In the genomic region with DNA sequence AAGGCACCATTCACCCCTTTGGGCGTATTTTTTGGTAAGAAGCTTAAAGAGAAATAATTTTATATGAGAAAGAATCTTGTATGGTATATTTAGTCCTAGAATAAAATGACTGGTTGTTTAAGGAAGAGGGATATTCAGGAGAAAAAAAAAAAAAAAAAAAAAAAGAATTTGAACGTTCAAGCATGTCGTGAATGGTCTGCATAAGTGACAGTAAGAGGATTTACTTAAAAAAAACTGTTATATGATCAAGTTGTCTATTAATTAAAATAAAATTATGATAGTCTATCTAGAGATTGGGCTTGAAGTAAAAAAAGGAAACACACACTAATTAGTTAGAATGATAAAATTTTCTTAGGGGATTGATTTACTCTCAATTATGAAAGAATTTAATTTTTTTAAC, we compare ENCODE assay signal across 17 cellular contexts. TPM values are rescaled to one million over a fixed set of nuclear protein-coding genes. Genes with fewer than 3 reads are reported as not detected.
DNase-seq lines count a peak whose midpoint lies in the region; ATAC-seq, FAIRE-seq and TF ChIP-seq lines count a peak whose summit lies in the region.
"Had no signal": no experiment of that assay in that cellular context is flagged by ENCODE, and none has a peak within 500 bp of the region (broad histone marks: within the 10 kb centered on the region; RNA-seq: fewer than 3 reads in every experiment).

No MANE protein-coding gene starts in this region.

- no peak overlapping the region for H3K4me3 Mint-ChIP-seq in MCF 10A (ENCODE audit: unreplicated experiment)
- H3K4me3 Mint-ChIP-seq in activated CD4-positive, alpha-beta T cell treated with anti-CD3 and anti-CD28 coated beads, Interleukin-2, amount 10 ng/mL, durations not matched to agents 24 days and 14 days, result no peak overlapping the region
- H3K4me3 Mint-ChIP-seq: CD4-positive, CD25-positive, alpha-beta regulatory T cell had no signal

- CTCF ChIA-PET in MCF 10A (lab: Yijun Ruan, JAX) (interaction anchor here (0.7 to 1.6 kb wide), 2 partner anchors 10 to 93 kb away, joined by 4 read pairs; no protein-coding TSS in a partner anchor), mammary epithelial cell (lab: Charles Lee; ENCODE audit: low non-redundant PET) (no interaction called here)

- dilution Hi-C loops in mammary epithelial cell (cut with HindIII; ENCODE audit: low sequenced_read_pairs), result no loop called here

- H3K36me3 Mint-ChIP-seq in MCF 10A (ENCODE audit: insufficient read depth, unreplicated experiment), result no peaks in the 10 kb centered on the region
- H3K36me3 Mint-ChIP-seq in activated CD4-positive, alpha-beta T cell treated with anti-CD3 and anti-CD28 coated beads, Interleukin-2, amount 10 ng/mL, durations not matched to agents 24 days and 14 days (ENCODE audit: low read depth), result no peaks in the 10 kb centered on the region
- H3K36me3 Mint-ChIP-seq: CD4-positive, CD25-positive, alpha-beta regulatory T cell had no signal

- no peak overlapping the region for H3K27ac Mint-ChIP-seq in MCF 10A (ENCODE audit: low read depth, unreplicated experiment)
- no peak overlapping the region for H3K27ac Mint-ChIP-seq in activated CD4-positive, alpha-beta T cell treated with anti-CD3 and anti-CD28 coated beads, Interleukin-2, amount 10 ng/mL, durations not matched to agents 24 days and 14 days
- H3K27ac Mint-ChIP-seq: CD4-positive, CD25-positive, alpha-beta regulatory T cell had no signal

- H2BK12ac ChIP-seq in trophoblast cell (ENCODE audit: low read length), result no peak overlapping the region

- H3K18ac ChIP-seq in trophoblast cell (ENCODE audit: low read length), result no peak overlapping the region

- TF ChIP-seq CTCF in MCF 10A (IDR thresholded peaks at IDR 0.05; ENCODE audit: unreplicated experiment), result no peak
- TF ChIP-seq CTCF in mammary epithelial cell (conservative IDR thresholded peaks at IDR 0.05 in 1 of 2, IDR thresholded peaks at IDR 0.05 in 1 of 2; ENCODE audit: extremely low read depth in 1 of 2, insufficient read depth in 1 of 2, low read depth in 1 of 2, low read length in 2 of 2), result no peak
- TF ChIP-seq CTCF in fibroblast of lung (conservative IDR thresholded peaks at IDR 0.05 in 1 of 2, IDR thresholded peaks at IDR 0.05 in 1 of 2; ENCODE audit: low read depth in 1 of 2, low read length in 2 of 2), result no peak
- no peak for TF ChIP-seq CTCF in pancreas (IDR thresholded peaks at IDR 0.05)

- H2AFZ ChIP-seq in mammary epithelial cell (ENCODE audit: low read depth, low read length) (no peak overlapping the region), fibroblast of lung (ENCODE audit: low read length) (no peak overlapping the region), trophoblast cell (ENCODE audit: insufficient read depth, low read length, poor library complexity) (no peak overlapping the region)

- intact Hi-C loops in MCF 10A (cut with micrococcal nuclease) (no loop called here), mammary epithelial cell (cut with micrococcal nuclease) (no loop called here), pancreas (cut with DNase I) (no loop called here)
- intact Hi-C loops in activated CD4-positive, alpha-beta T cell treated with anti-CD3 and anti-CD28 coated beads, Interleukin-2, amount 10 ng/mL, durations not matched to agents 24 days and 14 days (cut with micrococcal nuclease), result no loop called here

- in situ Hi-C loops in mammary epithelial cell (cut with MboI; ENCODE audit: low sequenced_read_pairs in 2 of 2), result no loop called here

- no peak overlapping the region for H4K8ac ChIP-seq in trophoblast cell (ENCODE audit: low read depth, low read length)

- H3K79me2 ChIP-seq in mammary epithelial cell (ENCODE audit: insufficient read depth, low read length) (no peaks in the 10 kb centered on the region), fibroblast of lung (ENCODE audit: control insufficient read depth, insufficient read depth, low read length) (no peaks in the 10 kb centered on the region), trophoblast cell (ENCODE audit: control insufficient read depth, insufficient read depth, low read length, poor library complexity) (no peaks in the 10 kb centered on the region)

- no peaks in the 10 kb centered on the region for H3K4me1 ChIP-seq in mammary epithelial cell (ENCODE audit: insufficient read depth, low read length)
- H3K4me1 ChIP-seq in fibroblast of lung (ENCODE audit: control insufficient read depth, extremely low read depth, insufficient read depth, low read length), result no peaks in the 10 kb centered on the region
- no peaks in the 10 kb centered on the region for H3K4me1 ChIP-seq in pancreas
- H3K4me1 ChIP-seq in trophoblast cell (ENCODE audit: control insufficient read depth in 1 of 2, insufficient read depth in 2 of 2, low read length in 2 of 2), result no peaks in the 10 kb centered on the region
- H3K4me1 ChIP-seq: Peyer's patch had no signal

- H3K4me1 Mint-ChIP-seq in MCF 10A (ENCODE audit: insufficient read depth, unreplicated experiment), result no peaks in the 10 kb centered on the region
- no peaks in the 10 kb centered on the region for H3K4me1 Mint-ChIP-seq in activated CD4-positive, alpha-beta T cell treated with anti-CD3 and anti-CD28 coated beads, Interleukin-2, amount 10 ng/mL, durations not matched to agents 24 days and 14 days
- H3K4me1 Mint-ChIP-seq: CD4-positive, CD25-positive, alpha-beta regulatory T cell had no signal

- peak; percentile 5 for FAIRE-seq in pancreas (lab: Jason Lieb, UNC)

- H3K23ac ChIP-seq in trophoblast cell (ENCODE audit: low read length), result no peak overlapping the region

- H4K20me1 ChIP-seq in mammary epithelial cell (ENCODE audit: insufficient read depth, low read length), result no peaks in the 10 kb centered on the region
- H4K20me1 ChIP-seq in fibroblast of lung (ENCODE audit: control insufficient read depth, extremely low read depth, insufficient read depth, low read length), result no peaks in the 10 kb centered on the region

- H3K4me2 ChIP-seq in mammary epithelial cell (ENCODE audit: insufficient read depth, low read depth, low read length), result no peak overlapping the region
- no peak overlapping the region for H3K4me2 ChIP-seq in fibroblast of lung (ENCODE audit: extremely low read depth, insufficient read depth, low read length)
- H3K4me2 ChIP-seq in trophoblast cell (ENCODE audit: low read length), result no peak overlapping the region

- peaks cover 22% of the 10 kb centered on the region for H3K9me3 Mint-ChIP-seq in MCF 10A (ENCODE audit: unreplicated experiment)
- no peaks in the 10 kb centered on the region for H3K9me3 Mint-ChIP-seq in activated CD4-positive, alpha-beta T cell treated with anti-CD3 and anti-CD28 coated beads, Interleukin-2, amount 10 ng/mL, durations not matched to agents 24 days and 14 days

- H3K9ac ChIP-seq in mammary epithelial cell (ENCODE audit: insufficient read depth, low read length) (no peak overlapping the region), fibroblast of lung (ENCODE audit: insufficient read depth, low read length) (no peak overlapping the region), trophoblast cell (ENCODE audit: low read length) (no peak overlapping the region)

- H3K27me3 ChIP-seq in mammary epithelial cell (ENCODE audit: insufficient read depth, low read length) (no peaks in the 10 kb centered on the region), fibroblast of lung (ENCODE audit: control insufficient read depth, insufficient read depth, low read length) (no peaks in the 10 kb centered on the region), pancreas (no peaks in the 10 kb centered on the region), trophoblast cell (ENCODE audit: insufficient read depth, low read length) (no peaks in the 10 kb centered on the region)
- H3K27me3 ChIP-seq: Peyer's patch had no signal

- no peak overlapping the region for H3K14ac ChIP-seq in trophoblast cell (ENCODE audit: low read length)

- no peak overlapping the region for H2BK120ac ChIP-seq in trophoblast cell (ENCODE audit: insufficient read depth, low read length, poor library complexity)

- no peak overlapping the region for H4K12ac ChIP-seq in trophoblast cell (ENCODE audit: low read depth, low read length)

- POLR2A ChIA-PET in MCF 10A (lab: Yijun Ruan, JAX), result interaction anchor here (0.7 kb wide), 1 partner anchor 380 kb away, joined by 4 read pairs; no protein-coding TSS in a partner anchor

- no peaks in the 10 kb centered on the region for H3K36me3 ChIP-seq in mammary epithelial cell (ENCODE audit: insufficient read depth, low read length)
- no peaks in the 10 kb centered on the region for H3K36me3 ChIP-seq in fibroblast of lung (ENCODE audit: control insufficient read depth, insufficient read depth, low read length)
- no peaks in the 10 kb centered on the region for H3K36me3 ChIP-seq in pancreas
- no peaks in the 10 kb centered on the region for H3K36me3 ChIP-seq in trophoblast cell (ENCODE audit: control insufficient read depth in 1 of 2, insufficient read depth in 2 of 2, low read length in 2 of 2)
- H3K36me3 ChIP-seq: Peyer's patch had no signal

- BruUV-seq in MCF 10A (replicated peaks; lab: Mats Ljungman, UMichigan) (no TSS peak), mammary epithelial cell (replicated peaks; lab: Mats Ljungman, UMichigan) (no TSS peak)

- no peak overlapping the region for H2BK5ac ChIP-seq in trophoblast cell (ENCODE audit: low read depth, low read length, poor library complexity)

- H4K91ac ChIP-seq in trophoblast cell (ENCODE audit: low read depth, low read length), result no peak overlapping the region

- no peak overlapping the region for H2AK5ac ChIP-seq in trophoblast cell (ENCODE audit: low read length)

- ATAC-seq in pancreas, result no peak
- no peak for ATAC-seq in HG02798 (IDR thresholded peaks at IDR 0.05; ENCODE audit: poor library complexity, unreplicated experiment)

- H3K27ac ChIP-seq in mammary epithelial cell (ENCODE audit: insufficient read depth, low read depth, low read length), result no peak overlapping the region
- no peak overlapping the region for H3K27ac ChIP-seq in fibroblast of lung (ENCODE audit: insufficient read depth, low read length)
- H3K27ac ChIP-seq in pancreas, result no peak overlapping the region
- H3K27ac ChIP-seq in trophoblast cell (ENCODE audit: low read depth, low read length), result no peak overlapping the region
- H3K27ac ChIP-seq: Peyer's patch had no signal

- H3K9me3 ChIP-seq in mammary epithelial cell (replicated peaks; ENCODE audit: insufficient read depth, low read length), result peaks cover 11% of the 10 kb centered on the region
- no peaks in the 10 kb centered on the region for H3K9me3 ChIP-seq in fibroblast of lung (ENCODE audit: control insufficient read depth, insufficient read depth, low read depth, low read length)
- no peaks in the 10 kb centered on the region for H3K9me3 ChIP-seq in pancreas
- H3K9me3 ChIP-seq in trophoblast cell (ENCODE audit: insufficient read depth, low read depth, low read length), result peaks cover 12% of the 10 kb centered on the region

- DNase-seq in MCF 10A (ENCODE audit: unreplicated experiment) (peak; percentile 20), mammary epithelial cell (no peak), RPMI7951 (ENCODE audit: low read depth) (peak; percentile 24), fibroblast of lung (ENCODE audit: low read depth in 2 of 2) (peak; percentile 1 to 5), pancreas (no peak), trophoblast cell (no peak)
- no peak for DNase-seq in activated CD4-positive, alpha-beta T cell treated with anti-CD3 and anti-CD28 coated beads, Interleukin-2, amount 10 ng/mL, durations not matched to agents 24 days and 14 days
- DNase-seq: AML-193; Calu3; CD4-positive, CD25-positive, alpha-beta regulatory T cell; NCI-H1092; NCI-H446 treated with DMSO at 0.1 percent for 48 hours; NCI-H774; Peyer's patch; SHP77 had no signal

- H3K27me3 Mint-ChIP-seq in MCF 10A (ENCODE audit: insufficient read depth, unreplicated experiment), result no peaks in the 10 kb centered on the region
- no peaks in the 10 kb centered on the region for H3K27me3 Mint-ChIP-seq in activated CD4-positive, alpha-beta T cell treated with anti-CD3 and anti-CD28 coated beads, Interleukin-2, amount 10 ng/mL, durations not matched to agents 24 days and 14 days
- H3K27me3 Mint-ChIP-seq: CD4-positive, CD25-positive, alpha-beta regulatory T cell had no signal

- H3K4me3 ChIP-seq in mammary epithelial cell (replicated peaks in 1 of 3; ENCODE audit: insufficient read depth in 1 of 3, low read depth in 2 of 3, low read length in 3 of 3) (no peak overlapping the region), fibroblast of lung (replicated peaks in 1 of 4; ENCODE audit: control extremely low read depth in 1 of 4, insufficient read depth in 1 of 4, low read depth in 3 of 4, low read length in 4 of 4) (no peak overlapping the region), pancreas (no peak overlapping the region), trophoblast cell (ENCODE audit: low read depth, low read length) (no peak overlapping the region)
- H3K4me3 ChIP-seq: Peyer's patch had no signal

- no peaks in the 10 kb centered on the region for H3K79me1 ChIP-seq in trophoblast cell (ENCODE audit: low read length)

- WGBS in mammary epithelial cell (ENCODE audit: low coverage, missing lambda C conversion rate), result 22% methylated on average over 3 of the region's 3 CpGs
- WGBS in pancreas, 2 donors, result 19 to 43% methylated on average over 3 of the region's 3 CpGs
- WGBS in trophoblast cell (ENCODE audit: extremely low coverage, insufficient coverage, insufficient read length), result no CpG with 5 or more reads among the region's 3 CpGs

- H3K4ac ChIP-seq in trophoblast cell (ENCODE audit: low read depth, low read length), result no peak overlapping the region

RNA-seq across cellular contexts. Expression of a gene that starts 11.7 kb away (rescaled TPM):
- not detected in 2 replicates for total RNA-seq in MCF 10A (2022)
- not detected for total RNA-seq in mammary epithelial cell
- polyA plus RNA-seq in mammary epithelial cell, result not detected
- polyA minus RNA-seq in mammary epithelial cell, result not detected
- not detected in 2 replicates for total RNA-seq in RPMI7951 (2014; rRNA removed; shearing (Covaris generic))
- total RNA-seq in fibroblast of lung, result not detected in 2 replicates
- not detected in 2 replicates for polyA plus RNA-seq in fibroblast of lung
- not detected in 2 replicates for polyA plus RNA-seq in fibroblast of lung (2012)
- not detected in 2 replicates for polyA minus RNA-seq in fibroblast of lung (ENCODE audit: low replicate concordance)
- not detected for total RNA-seq in pancreas
- not detected for polyA plus RNA-seq in pancreas
- polyA plus RNA-seq in trophoblast cell (2013), result not detected in 2 replicates
- not detected in 2 replicates for total RNA-seq in activated CD4-positive, alpha-beta T cell treated with anti-CD3 and anti-CD28 coated beads, Interleukin-2, amount 10 ng/mL, durations not matched to agents 24 days and 14 days
- total RNA-seq: Calu3; CD4-positive, CD25-positive, alpha-beta regulatory T cell; H4; Peyer's patch had no signal
- polyA plus RNA-seq: CD4-positive, CD25-positive, alpha-beta regulatory T cell had no signal

RNA-seq across cellular contexts. Expression of a gene that starts 41.3 kb away (rescaled TPM):
- total RNA-seq in MCF 10A (2022), result not detected in 2 replicates
- 1 to 10 TPM; 1.2 to 2.4 TPM for total RNA-seq in mammary epithelial cell
- not detected for polyA plus RNA-seq in mammary epithelial cell
- not detected for polyA minus RNA-seq in mammary epithelial cell
- 1.4 and 2.1 TPM in 2 replicates for total RNA-seq in RPMI7951 (2014; rRNA removed; shearing (Covaris generic))
- 0.17 TPM in 1 of 2 replicates, not detected in the other for total RNA-seq in fibroblast of lung
- polyA plus RNA-seq in fibroblast of lung, result not detected in 2 replicates
- polyA plus RNA-seq in fibroblast of lung (2012), result not detected in 2 replicates
- not detected in 2 replicates for polyA minus RNA-seq in fibroblast of lung (ENCODE audit: low replicate concordance)
- total RNA-seq in pancreas, result not detected
- not detected for polyA plus RNA-seq in pancreas
- polyA plus RNA-seq in trophoblast cell (2013), result not detected in 2 replicates
- not detected in 2 replicates for total RNA-seq in activated CD4-positive, alpha-beta T cell treated with anti-CD3 and anti-CD28 coated beads, Interleukin-2, amount 10 ng/mL, durations not matched to agents 24 days and 14 days
- total RNA-seq: Calu3; CD4-positive, CD25-positive, alpha-beta regulatory T cell had no signal

RNA-seq across cellular contexts. Expression of a gene that starts 58.9 kb away (rescaled TPM):
- total RNA-seq in MCF 10A (2022) (not detected in 2 replicates), mammary epithelial cell (not detected), fibroblast of lung (not detected in 2 replicates), pancreas (not detected)
- polyA plus RNA-seq in mammary epithelial cell (not detected), fibroblast of lung (not detected in 2 replicates), pancreas (not detected)
- polyA minus RNA-seq in mammary epithelial cell (not detected), fibroblast of lung (ENCODE audit: low replicate concordance) (not detected in 2 replicates)
- total RNA-seq in RPMI7951 (2014; rRNA removed; shearing (Covaris generic)), result not detected in 2 replicates
- polyA plus RNA-seq in fibroblast of lung (2012), result not detected in 2 replicates
- not detected in 2 replicates for polyA plus RNA-seq in trophoblast cell (2013)
- not detected in 2 replicates for total RNA-seq in activated CD4-positive, alpha-beta T cell treated with anti-CD3 and anti-CD28 coated beads, Interleukin-2, amount 10 ng/mL, durations not matched to agents 24 days and 14 days
- total RNA-seq: Calu3; CD4-positive, CD25-positive, alpha-beta regulatory T cell; H4; Peyer's patch had no signal
- polyA plus RNA-seq: CD4-positive, CD25-positive, alpha-beta regulatory T cell had no signal

Comparison
In these comparisons a context has a peak if more than half of its experiments do, and no peak if none do; other contexts are left out.
1. DNase-seq: peak in MCF 10A (single experiment), RPMI7951 (single experiment) and fibroblast of lung (2 of 2); none in mammary epithelial cell (single experiment), pancreas (0 of 6), trophoblast cell (0 of 2) and activated CD4-positive, alpha-beta T cell treated with anti-CD3 and anti-CD28 coated beads, Interleukin-2, amount 10 ng/mL, durations not matched to agents 24 days and 14 days (single experiment).